ENCODE assay signal across 8 cellular contexts in the genomic region with DNA sequence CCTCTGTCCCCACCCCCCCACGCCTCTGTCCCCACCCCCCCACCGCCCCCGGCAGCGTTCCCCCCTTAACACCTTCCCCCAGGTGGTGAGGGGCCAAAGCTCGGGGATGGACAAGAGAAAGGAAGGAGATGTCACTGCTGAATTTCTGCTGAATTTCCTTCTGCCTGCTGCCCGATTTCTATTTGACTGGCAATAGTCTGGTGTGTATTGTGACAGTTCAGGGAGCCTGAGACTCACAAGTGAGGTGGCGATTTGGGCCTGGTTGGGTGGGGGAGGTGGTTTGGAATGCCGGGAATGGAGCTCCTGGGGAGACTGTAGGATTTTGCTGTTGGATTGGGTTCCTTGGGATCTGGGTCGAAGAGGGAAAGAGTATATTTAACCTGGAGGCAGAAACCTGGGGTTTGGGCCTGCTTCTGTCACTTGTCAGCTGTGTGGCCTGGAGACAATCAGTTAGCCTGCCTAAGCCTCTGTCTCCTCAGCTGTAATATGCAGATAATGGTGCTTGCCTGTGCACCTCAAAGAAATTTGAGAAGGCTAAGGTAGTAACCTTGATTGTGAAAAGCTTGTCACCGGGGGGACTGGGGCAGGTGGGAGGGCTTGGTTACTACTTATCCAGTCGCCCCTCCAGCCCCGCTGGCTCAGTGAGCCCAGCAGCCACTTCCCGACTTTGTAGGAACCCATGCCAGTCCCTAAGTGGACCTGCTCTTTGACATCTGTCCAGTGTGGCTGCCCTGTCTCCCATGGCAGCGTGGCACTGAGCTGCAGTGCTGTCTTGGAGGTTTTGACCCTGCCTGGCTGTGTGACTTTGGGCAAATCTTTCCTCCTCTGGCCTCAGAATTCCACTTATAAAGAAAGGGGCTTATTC. TPM values are rescaled to one million over a fixed set of nuclear protein-coding genes. Genes with fewer than 3 reads are reported as not detected.
DNase-seq lines count a peak whose midpoint lies in the region; ATAC-seq and TF ChIP-seq lines count a peak whose summit lies in the region.

No MANE protein-coding gene starts in this region.

- peak overlapping the region; percentile 61 for H3K4me3 Mint-ChIP-seq in nephron progenitor cell

- H3K4me1 ChIP-seq in SJSA1 (replicated peaks): peaks cover 53% of the 10 kb centered on the region

- H3K27ac ChIP-seq in SJSA1 (peak overlapping the region; percentile 97), epithelial cell of prostate (peak overlapping the region; percentile 84)

- peak overlapping the region; percentile 96 for H3K27ac Mint-ChIP-seq in nephron progenitor cell

- peaks cover 14% of the 10 kb centered on the region for H3K36me3 Mint-ChIP-seq in nephron progenitor cell (ENCODE audit: low read depth)

- peaks cover 54% of the 10 kb centered on the region for H3K4me1 Mint-ChIP-seq in nephron progenitor cell

- no peaks in the 10 kb centered on the region for H3K27me3 ChIP-seq in SJSA1 (replicated peaks)

- no peak for ATAC-seq in GM21825 (IDR thresholded peaks at IDR 0.05; ENCODE audit: unreplicated experiment)

- H3K4me3 ChIP-seq in SJSA1: 0 out of 2 replicates have a peak overlapping the region, but pooled peaks have one; percentile 8

- TF ChIP-seq CTCF in nephron progenitor cell (IDR thresholded peaks at IDR 0.05): no peak

- H3K9me3 ChIP-seq in SJSA1 (replicated peaks): no peaks in the 10 kb centered on the region

- peaks cover 10% of the 10 kb centered on the region for H3K27me3 Mint-ChIP-seq in nephron progenitor cell (ENCODE audit: low read depth, poor library complexity)

- no peaks in the 10 kb centered on the region for H3K9me3 Mint-ChIP-seq in nephron progenitor cell

- DNase-seq in NCI-H510A treated with DMSO at 0.1 percent for 48 hours (lab: John Stamatoyannopoulos, UW) (peak; percentile 83), NCI-H510A (lab: John Stamatoyannopoulos, UW) (no peak), SJSA1 (ENCODE audit: low read depth in 1 of 2, low spot score in 2 of 2) (peak; percentile 60 to 69), epithelial cell of prostate (ENCODE audit: low read depth, low spot score) (no peak), nephron progenitor cell (no peak), GM19240 (ENCODE audit: insufficient read length, low spot score) (no peak), OCI-M2 (lab: John Stamatoyannopoulos, UW; ENCODE audit: unreplicated experiment) (no peak)

- no peaks in the 10 kb centered on the region for H3K36me3 ChIP-seq in SJSA1

RNA-seq across cellular contexts. Expression of gene LMNA, which starts 7.7 kb away (rescaled TPM):
- total RNA-seq in SJSA1 (2014; rRNA removed; shearing (Covaris generic)): 944 and 992 TPM in 2 replicates

RNA-seq across cellular contexts. Expression of gene MEX3A, which starts 24.6 kb away (rescaled TPM):
- total RNA-seq in SJSA1 (2014; rRNA removed; shearing (Covaris generic)): 0.13 and 1.1 TPM in 2 replicates

RNA-seq across cellular contexts. Expression of gene RAB25, which starts 45.9 kb away (rescaled TPM):
- total RNA-seq in SJSA1 (2014; rRNA removed; shearing (Covaris generic)): not detected in 2 replicates

RNA-seq across cellular contexts. Expression of gene SEMA4A, which starts 46.5 kb away (rescaled TPM):
- 0.16 and 1.8 TPM in 2 replicates for total RNA-seq in SJSA1 (2014; rRNA removed; shearing (Covaris generic))

RNA-seq across cellular contexts. Expression of gene LAMTOR2, which starts 52.3 kb away (rescaled TPM):
- total RNA-seq in SJSA1 (2014; rRNA removed; shearing (Covaris generic)): 49.0 and 55.8 TPM in 2 replicates

Comparison
In these comparisons a context has a peak if more than half of its experiments do, and no peak if none do; other contexts are left out.
1. DNase-seq: peak in NCI-H510A treated with DMSO at 0.1 percent for 48 hours (single experiment) and SJSA1 (2 of 2); none in NCI-H510A (single experiment), epithelial cell of prostate (single experiment), nephron progenitor cell (single experiment), GM19240 (single experiment) and OCI-M2 (single experiment).